15 cellular contexts compared by ENCODE assay signal in genomic region chr3:65847947-65848346, GRCh38.
A peak's percentile ranks its signal among the peaks of the same experiment; 100 is the strongest.
DNase-seq lines count a peak whose midpoint lies in the region; ATAC-seq and TF ChIP-seq lines count a peak whose summit lies in the region.
"Had no signal": no experiment of that assay in that cellular context is flagged by ENCODE, and none has a peak within 500 bp of the region (broad histone marks: within the 10 kb centered on the region; RNA-seq: fewer than 3 reads in every experiment).

No MANE protein-coding gene starts in this region.

- H3K4me1 ChIP-seq in SJCRH30 (peaks cover 29% of the 10 kb centered on the region), hepatocyte (ENCODE audit: insufficient read depth) (no peaks in the 10 kb centered on the region)

- H3K27ac ChIP-seq in SJCRH30 (peak overlapping the region; percentile 81), hepatocyte (peak overlapping the region; percentile 59)

- H3K36me3 ChIP-seq in SJCRH30 (no peaks in the 10 kb centered on the region), hepatocyte (replicated peaks; ENCODE audit: insufficient read depth, low read depth) (no peaks in the 10 kb centered on the region)

- no peaks in the 10 kb centered on the region for H4K20me1 ChIP-seq in hepatocyte (ENCODE audit: insufficient read depth, poor library complexity, severe bottlenecking)

- H3K79me2 ChIP-seq in hepatocyte, result peaks cover 79% of the 10 kb centered on the region

- no peaks in the 10 kb centered on the region for H3K27me3 ChIP-seq in SJCRH30
- H3K27me3 ChIP-seq in hepatocyte, result no peaks in the 10 kb centered on the region

- no peak overlapping the region for H2AFZ ChIP-seq in hepatocyte

- DNase-seq in EH (ENCODE audit: low read depth), result peak; percentile 14
- DNase-seq in SJCRH30, result no peak
- DNase-seq in hepatocyte (ENCODE audit: low spot score), result no peak
- peak; percentile 66 for DNase-seq in pons (ENCODE audit: low spot score)
- no peak for DNase-seq in NCI-H128 (lab: John Stamatoyannopoulos, UW; ENCODE audit: unreplicated experiment)
- no peak for DNase-seq in hypothalamus (lab: John Stamatoyannopoulos, UW)
- DNase-seq: C1 segment of cervical spinal cord; Calu3; CD4-positive, alpha-beta T cell; DMS 273 treated with DMSO at 0.1 percent for 48 hours; HCEC 1CT; HFFc6 had no signal

- H3K4me3 ChIP-seq in SJCRH30 (no peak overlapping the region), hepatocyte (no peak overlapping the region)
- H3K4me3 ChIP-seq: GM12878 had no signal

- H3K9me3 ChIP-seq in SJCRH30 (replicated peaks), result no peaks in the 10 kb centered on the region
- no peaks in the 10 kb centered on the region for H3K9me3 ChIP-seq in hepatocyte (ENCODE audit: low read depth)

- H3K9me2 ChIP-seq in hepatocyte (replicated peaks; ENCODE audit: insufficient read depth), result no peaks in the 10 kb centered on the region

- TF ChIP-seq CTCF in hepatocyte (IDR thresholded peaks at IDR 0.05; ENCODE audit: poor library complexity), result no peak

- 67% methylated on average over 6 of the region's 6 CpGs for WGBS in hepatocyte (ENCODE audit: low lambda C conversion rate, missing lambda C conversion rate)

- peak overlapping the region; percentile 44 for H3K4me2 ChIP-seq in hepatocyte

- ATAC-seq in activated CD4-positive, CD25-positive, alpha-beta regulatory T cell treated with anti-CD3 and anti-CD28 coated beads, Interleukin-2, amount 50 U/mL, for 24 hours, result no peak
- ATAC-seq: HepG2 had no signal

Comparison
In these comparisons a context has a peak if more than half of its experiments do, and no peak if none do; other contexts are left out.
1. DNase-seq: peak in EH (single experiment) and pons (single experiment); none in SJCRH30 (0 of 2), hepatocyte (single experiment), NCI-H128 (single experiment) and hypothalamus (0 of 51).